13 cellular contexts compared by ENCODE assay signal in the genomic region with DNA sequence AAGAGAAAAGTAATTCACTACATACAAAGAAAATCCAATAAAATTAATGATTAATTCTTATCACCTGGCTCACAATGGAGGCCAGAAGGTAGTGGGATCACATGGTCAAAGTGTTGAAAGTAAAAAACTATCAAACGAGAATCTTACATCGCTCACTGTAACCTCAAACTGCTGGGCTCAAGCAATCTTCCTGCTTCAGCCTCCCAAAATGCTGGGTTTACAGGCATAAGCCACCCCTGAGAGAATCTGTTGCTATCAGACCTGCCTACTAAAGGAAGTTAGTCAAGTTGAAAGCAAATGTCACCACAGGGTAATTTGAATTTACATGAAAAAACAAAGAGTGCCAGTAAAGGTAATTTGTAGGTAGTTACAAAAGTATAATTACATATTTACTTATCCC.
DNase-seq lines count a peak whose midpoint lies in the region; ATAC-seq and TF ChIP-seq lines count a peak whose summit lies in the region.
"Had no signal": no experiment of that assay in that cellular context is flagged by ENCODE, and none has a peak within 500 bp of the region (broad histone marks: within the 10 kb centered on the region; RNA-seq: fewer than 3 reads in every experiment).

No MANE protein-coding gene starts in this region.

- H3K27ac Mint-ChIP-seq in activated naive CD8-positive, alpha-beta T cell treated with anti-CD3 and anti-CD28 coated beads, Interleukin-2, amount 10 ng/mL, durations not matched to agents 7 days and 5 days = no peak overlapping the region
- H3K27ac Mint-ChIP-seq in CD8-positive, alpha-beta memory T cell = peak overlapping the region in 1 of 8 donors; percentile 61
- H3K27ac Mint-ChIP-seq: endodermal cell; stimulated activated naive B cell treated with anti-CD40 and anti-IgM and Interleukin-4, amounts not matched to agents 10 μg/mL and 1 μg/mL and 100 μg/mL, for 72 hours had no signal

- peak; percentile 28 for DNase-seq in GM20000 (ENCODE audit: low spot score)
- DNase-seq in activated naive CD8-positive, alpha-beta T cell treated with anti-CD3 and anti-CD28 coated beads, Interleukin-2, amount 10 ng/mL, durations not matched to agents 7 days and 5 days = no peak
- DNase-seq in glomerular visceral epithelial cell (ENCODE audit: extremely low spot score) = no peak
- no peak for DNase-seq in DMS79 treated with DMSO at 0.1 percent for 48 hours (lab: John Stamatoyannopoulos, UW)
- DNase-seq in CD8-positive, alpha-beta memory T cell = no peak
- DNase-seq: endodermal cell; heart right ventricle; NCI-H2081 treated with DMSO at 0.1 percent for 48 hours; OCI-M1; stimulated activated naive B cell treated with anti-CD40 and anti-IgM and Interleukin-4, amounts not matched to agents 10 μg/mL and 1 μg/mL and 100 μg/mL, for 72 hours; T-cell had no signal

- no peaks in the 10 kb centered on the region for H3K27me3 Mint-ChIP-seq in activated naive CD8-positive, alpha-beta T cell treated with anti-CD3 and anti-CD28 coated beads, Interleukin-2, amount 10 ng/mL, durations not matched to agents 7 days and 5 days
- no peaks in the 10 kb centered on the region for H3K27me3 Mint-ChIP-seq in CD8-positive, alpha-beta memory T cell
- H3K27me3 Mint-ChIP-seq: stimulated activated naive B cell treated with anti-CD40 and anti-IgM and Interleukin-4, amounts not matched to agents 10 μg/mL and 1 μg/mL and 100 μg/mL, for 72 hours; T-cell had no signal

- H3K4me3 Mint-ChIP-seq in activated naive CD8-positive, alpha-beta T cell treated with anti-CD3 and anti-CD28 coated beads, Interleukin-2, amount 10 ng/mL, durations not matched to agents 7 days and 5 days = no peak overlapping the region
- H3K4me3 Mint-ChIP-seq in CD8-positive, alpha-beta memory T cell = no peak overlapping the region
- H3K4me3 Mint-ChIP-seq: endodermal cell; stimulated activated naive B cell treated with anti-CD40 and anti-IgM and Interleukin-4, amounts not matched to agents 10 μg/mL and 1 μg/mL and 100 μg/mL, for 72 hours; T-cell had no signal

- peaks cover 8% of the 10 kb centered on the region for H3K9me3 Mint-ChIP-seq in activated naive CD8-positive, alpha-beta T cell treated with anti-CD3 and anti-CD28 coated beads, Interleukin-2, amount 10 ng/mL, durations not matched to agents 7 days and 5 days
- H3K9me3 Mint-ChIP-seq in CD8-positive, alpha-beta memory T cell = peaks cover 0 to 9% (median 3%) of the 10 kb centered on the region in 5 donors

- POLR2A ChIA-PET in activated naive CD8-positive, alpha-beta T cell treated with anti-CD3 and anti-CD28 coated beads, Interleukin-2, amount 10 ng/mL, durations not matched to agents 7 days and 5 days (lab: Charles Lee) = no interaction called here
- POLR2A ChIA-PET in CD8-positive, alpha-beta memory T cell (lab: Charles Lee) = no interaction called here

- ATAC-seq in GM18868 (IDR thresholded peaks at IDR 0.05; ENCODE audit: unreplicated experiment) (peak; percentile 73), HG03354 (IDR thresholded peaks at IDR 0.05; ENCODE audit: poor library complexity, severe bottlenecking, unreplicated experiment) (peak; percentile 73)
- ATAC-seq in activated naive CD8-positive, alpha-beta T cell treated with anti-CD3 and anti-CD28 coated beads, Interleukin-2, amount 10 ng/mL, durations not matched to agents 7 days and 5 days (ENCODE audit: low read depth) = peak; percentile 76
- ATAC-seq: heart right ventricle; stimulated activated naive B cell treated with anti-CD40 and anti-IgM and Interleukin-4, amounts not matched to agents 10 μg/mL and 1 μg/mL and 100 μg/mL, for 72 hours had no signal

- peaks cover 23% of the 10 kb centered on the region for H3K36me3 Mint-ChIP-seq in activated naive CD8-positive, alpha-beta T cell treated with anti-CD3 and anti-CD28 coated beads, Interleukin-2, amount 10 ng/mL, durations not matched to agents 7 days and 5 days
- peaks cover 15 to 46% (median 20%) of the 10 kb centered on the region in 3 donors for H3K36me3 Mint-ChIP-seq in CD8-positive, alpha-beta memory T cell

- peaks cover 5% of the 10 kb centered on the region for H3K36me3 ChIP-seq in CD8-positive, alpha-beta memory T cell (ENCODE audit: insufficient read depth, low read length)

- no peak overlapping the region for H3K4me3 ChIP-seq in CD8-positive, alpha-beta memory T cell (ENCODE audit: low read length)
- H3K4me3 ChIP-seq: heart right ventricle had no signal

- H3K27me3 ChIP-seq in CD8-positive, alpha-beta memory T cell (ENCODE audit: insufficient read depth, low read length, poor library complexity, severe bottlenecking) = no peaks in the 10 kb centered on the region
- H3K27me3 ChIP-seq: heart right ventricle had no signal

- H3K4me1 ChIP-seq in CD8-positive, alpha-beta memory T cell (ENCODE audit: insufficient read depth, low read length) = no peaks in the 10 kb centered on the region

- H3K27ac ChIP-seq in CD8-positive, alpha-beta memory T cell (ENCODE audit: low read depth, low read length) = no peak overlapping the region
- H3K27ac ChIP-seq: heart right ventricle had no signal

- peaks cover 10% of the 10 kb centered on the region for H3K4me1 Mint-ChIP-seq in activated naive CD8-positive, alpha-beta T cell treated with anti-CD3 and anti-CD28 coated beads, Interleukin-2, amount 10 ng/mL, durations not matched to agents 7 days and 5 days
- peaks cover 4 to 12% (median 11%) of the 10 kb centered on the region in 3 donors for H3K4me1 Mint-ChIP-seq in CD8-positive, alpha-beta memory T cell
- H3K4me1 Mint-ChIP-seq: stimulated activated naive B cell treated with anti-CD40 and anti-IgM and Interleukin-4, amounts not matched to agents 10 μg/mL and 1 μg/mL and 100 μg/mL, for 72 hours had no signal

- no peaks in the 10 kb centered on the region for H3K9me3 ChIP-seq in CD8-positive, alpha-beta memory T cell (ENCODE audit: low read length)

- TF ChIP-seq CTCF in GM20000 (IDR thresholded peaks at IDR 0.05; ENCODE audit: extremely low read depth, missing control alignments) = no peak

- CTCF ChIA-PET in CD8-positive, alpha-beta memory T cell (lab: Charles Lee) = no interaction called here
